In genomic region chr1:204091066-204091465, GRCh38 we compare ENCODE assay signal across 1 cellular context.
TF ChIP-seq lines count a peak whose summit lies in the region.

No MANE protein-coding gene starts in this region.

TF ChIP-seq in H1, 55 proteins besides CTCF, POLR2A, EP300 and RAD21 (continued from another document):
- no peak for TF ChIP-seq RBBP5 (IDR thresholded peaks at IDR 0.05; ENCODE audit: borderline replicate concordance, low read depth, low read length)
- TF ChIP-seq JUN (IDR thresholded peaks at IDR 0.05; ENCODE audit: low read depth, low read length), result no peak
- TF ChIP-seq SIRT6 (IDR thresholded peaks at IDR 0.05; ENCODE audit: low read length), result no peak
- TF ChIP-seq TAF7 (optimal IDR thresholded peaks at IDR 0.05; ENCODE audit: borderline replicate concordance, low read depth, low read length), result no peak
- no peak for TF ChIP-seq FOSL1 (IDR thresholded peaks at IDR 0.05; ENCODE audit: insufficient read depth, low read depth, low read length)
- TF ChIP-seq POLR2AphosphoS5 (IDR thresholded peaks at IDR 0.05; ENCODE audit: low read depth, low read length), result no peak
- TF ChIP-seq TAF1 (IDR thresholded peaks at IDR 0.05; ENCODE audit: low read depth, low read length), result no peak
- TF ChIP-seq HDAC2 (IDR thresholded peaks at IDR 0.05; ENCODE audit: borderline replicate concordance in 1 of 2, low read depth in 2 of 2, low read length in 2 of 2), result no peak
- TF ChIP-seq BRCA1 (IDR thresholded peaks at IDR 0.05; ENCODE audit: low read depth, low read length), result no peak
- TF ChIP-seq E2F6 (IDR thresholded peaks at IDR 0.05), result no peak
- no peak for TF ChIP-seq SAP30 (IDR thresholded peaks at IDR 0.05; ENCODE audit: insufficient read depth, insufficient replicate concordance, low read length)
- no peak for TF ChIP-seq HDAC6 (IDR thresholded peaks at IDR 0.05; ENCODE audit: low read depth, low read length)
- TF ChIP-seq KDM1A (IDR thresholded peaks at IDR 0.05; ENCODE audit: borderline replicate concordance, low read length), result no peak
- no peak for TF ChIP-seq RFX5 (IDR thresholded peaks at IDR 0.05; ENCODE audit: borderline replicate concordance, low read depth, low read length)
- TF ChIP-seq RNF2 (IDR thresholded peaks at IDR 0.05; ENCODE audit: borderline replicate concordance, low read depth, low read length, missing control alignments, poor library complexity, severe bottlenecking), result no peak
- TF ChIP-seq CBX8 (IDR thresholded peaks at IDR 0.05; ENCODE audit: borderline replicate concordance, low read depth, low read length), result no peak
